8 cellular contexts compared by ENCODE assay signal in the genomic region with DNA sequence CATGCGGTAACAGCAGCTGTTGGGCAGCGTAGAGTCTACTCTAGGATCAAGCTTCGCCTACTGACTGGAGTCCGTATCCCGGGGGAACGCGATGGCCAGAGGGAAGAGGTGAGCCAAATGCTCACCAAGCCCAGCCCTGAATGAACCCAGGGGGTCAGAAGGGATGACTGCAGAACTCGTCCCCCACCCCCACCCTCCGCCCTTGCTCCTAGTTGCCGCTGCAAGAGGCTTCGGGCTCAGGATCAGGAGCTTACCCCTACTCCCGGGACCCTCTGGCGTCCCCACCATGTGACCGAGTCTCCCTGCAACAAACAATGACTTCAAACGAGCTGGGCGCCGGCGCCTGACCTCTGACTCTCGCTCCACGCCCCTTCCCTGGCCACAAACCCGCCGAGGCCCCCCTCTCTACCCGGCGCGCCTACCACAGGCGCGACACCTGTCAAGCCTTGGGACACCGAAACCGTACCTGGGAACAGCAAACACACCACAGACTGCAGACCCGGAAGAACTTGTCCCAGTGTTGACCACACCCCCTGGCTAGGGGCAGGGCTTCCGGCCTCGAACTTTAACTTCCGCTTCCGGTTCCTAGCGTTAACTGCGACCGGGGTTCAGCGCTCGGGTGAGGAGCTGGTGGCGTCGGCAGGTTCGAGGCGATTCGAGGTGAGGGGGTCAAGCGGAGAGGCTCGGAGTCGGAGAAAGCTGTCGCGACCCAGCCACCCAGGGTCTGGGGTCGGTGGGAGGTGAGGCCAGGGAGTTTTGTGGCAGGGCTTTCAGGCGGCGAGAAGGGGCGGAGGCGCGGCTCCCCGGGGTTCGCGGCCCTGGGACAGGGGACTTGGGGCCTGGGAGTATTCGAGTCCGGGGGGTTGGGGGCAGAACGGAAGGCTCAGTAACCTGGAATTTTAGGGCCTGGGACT. TPM values are rescaled to one million over a fixed set of nuclear protein-coding genes. Genes with fewer than 3 reads are reported as not detected.
DNase-seq lines count a peak whose midpoint lies in the region; ATAC-seq, FAIRE-seq and TF ChIP-seq lines count a peak whose summit lies in the region.

A gene (plus strand): TSS at position 594 of the 914 bp plus-strand sequence. CDS start 420 bp downstream, outside the sequence.

- WGBS in adipose tissue, 3 donors, result 0 to 1% (median 0%) methylated on average over 61 of the region's 61 CpGs
- WGBS in trophoblast cell (ENCODE audit: extremely low coverage, insufficient coverage, insufficient read length), result no CpG with 5 or more reads among the region's 61 CpGs
- 0 to 1% methylated on average over 31 to 54 of the region's 61 CpGs for WGBS in tibial nerve, 2 donors

- H3K79me1 ChIP-seq in trophoblast cell (ENCODE audit: low read length), result peaks cover 4% of the 10 kb centered on the region

- H3K36me3 ChIP-seq in trophoblast cell (ENCODE audit: control insufficient read depth in 1 of 2, insufficient read depth in 2 of 2, low read length in 2 of 2) (peaks cover 9 to 11% of the 10 kb centered on the region in 2 experiments), tibial nerve (peaks cover 0 to 28% (median 0%) of the 10 kb centered on the region in 3 donors)

- peaks cover 21 to 35% (median 31%) of the 10 kb centered on the region in 3 donors for H3K4me1 Mint-ChIP-seq in T-cell

- H3K4me1 ChIP-seq in trophoblast cell (ENCODE audit: control insufficient read depth in 1 of 2, insufficient read depth in 2 of 2, low read length in 2 of 2), result peaks cover 8 to 9% of the 10 kb centered on the region in 2 experiments
- peaks cover 0 to 32% (median 23%) of the 10 kb centered on the region in 4 donors for H3K4me1 ChIP-seq in tibial nerve

- H4K91ac ChIP-seq in trophoblast cell (ENCODE audit: low read depth, low read length), result peak within 1 kb of the TSS; percentile 79

- H3K4ac ChIP-seq in trophoblast cell (ENCODE audit: low read depth, low read length), result peak within 1 kb of the TSS; percentile 63

- peak within 1 kb of the TSS; percentile 79 for H2AFZ ChIP-seq in trophoblast cell (ENCODE audit: insufficient read depth, low read length, poor library complexity)

- H3K27ac ChIP-seq in adipose tissue (ENCODE audit: low read depth, low read length), result no peak within 1 kb of the TSS
- H3K27ac ChIP-seq in trophoblast cell (ENCODE audit: low read depth, low read length), result peak within 1 kb of the TSS; percentile 14
- peak within 1 kb of the TSS in 3 of 4 donors; percentile 80 to 86 (median 86) for H3K27ac ChIP-seq in tibial nerve

- no peak within 1 kb of the TSS for H2BK5ac ChIP-seq in trophoblast cell (ENCODE audit: low read depth, low read length, poor library complexity)

- H3K4me2 ChIP-seq in trophoblast cell (ENCODE audit: low read length), result peak within 1 kb of the TSS; percentile 91

- peaks cover 8% of the 10 kb centered on the region for H3K79me2 ChIP-seq in trophoblast cell (ENCODE audit: control insufficient read depth, insufficient read depth, low read length, poor library complexity)

- H3K27me3 Mint-ChIP-seq in T-cell, result no peaks in the 10 kb centered on the region

- H2BK120ac ChIP-seq in trophoblast cell (ENCODE audit: insufficient read depth, low read length, poor library complexity), result no peak within 1 kb of the TSS

- H3K23ac ChIP-seq in trophoblast cell (ENCODE audit: low read length), result no peak within 1 kb of the TSS

- H3K27me3 ChIP-seq in trophoblast cell (ENCODE audit: insufficient read depth, low read length) (no peaks in the 10 kb centered on the region), tibial nerve (no peaks in the 10 kb centered on the region)

- peak within 1 kb of the TSS; percentile 34 for H2AK5ac ChIP-seq in trophoblast cell (ENCODE audit: low read length)

- H3K4me3 ChIP-seq in trophoblast cell (ENCODE audit: low read depth, low read length), result peak within 1 kb of the TSS; percentile 86
- H3K4me3 ChIP-seq in tibial nerve, result peak within 1 kb of the TSS; percentile 68 to 95 (median 79)

- H3K36me3 Mint-ChIP-seq in T-cell, result peaks cover 16% of the 10 kb centered on the region

- POLR2A ChIA-PET in T-cell (lab: Charles Lee), result no interaction called here

- ATAC-seq in HG02852 (IDR thresholded peaks at IDR 0.05; ENCODE audit: unreplicated experiment) (peak; percentile 87), T-cell (replicated peaks in 1 of 4) (peak; percentile 93 to 98 (median 96))

- peak within 1 kb of the TSS; percentile 83 for H3K14ac ChIP-seq in trophoblast cell (ENCODE audit: low read length)

- TF ChIP-seq POLR2A in GM12892 (IDR thresholded peaks at IDR 0.05; ENCODE audit: low read depth, low read length), result peak; percentile 95
- peak; percentile 5 to 84 for TF ChIP-seq POLR2A in tibial nerve (IDR thresholded peaks at IDR 0.05)

- intact Hi-C loops in cardiac septum (cut with DNase I), result no loop called here

- peak within 1 kb of the TSS; percentile 95 to 99 for H3K27ac Mint-ChIP-seq in T-cell

- peak; percentile 80 to 96 for TF ChIP-seq EP300 in tibial nerve (IDR thresholded peaks at IDR 0.05)

- CTCF ChIA-PET in T-cell (lab: Charles Lee), result interaction anchor here (0.5 to 0.7 kb wide), 3 partner anchors 279 to 1709 kb away, joined by 3 read pairs; no protein-coding TSS in a partner anchor

- peak within 1 kb of the TSS; percentile 73 for H4K12ac ChIP-seq in trophoblast cell (ENCODE audit: low read depth, low read length)

- DNase-seq in GM12892 (ENCODE audit: insufficient read length), result peak; percentile 97
- peak; percentile 86 for DNase-seq in NCI-H146 (lab: John Stamatoyannopoulos, UW)
- peak; percentile 79 to 91 (median 87) for DNase-seq in T-cell
- peak; percentile 95 for DNase-seq in cardiac septum (ENCODE audit: low spot score)
- DNase-seq in trophoblast cell, result peak; percentile 77 to 91
- DNase-seq in tibial nerve (ENCODE audit: low spot score in 2 of 2), result peak; percentile 72 to 85

- peak within 1 kb of the TSS; percentile 96 for H4K8ac ChIP-seq in trophoblast cell (ENCODE audit: low read depth, low read length)

- peak; percentile 99 for FAIRE-seq in GM12892 (lab: Jason Lieb, UNC)

- peak within 1 kb of the TSS; percentile 73 for H3K9ac ChIP-seq in trophoblast cell (ENCODE audit: low read length)

- TF ChIP-seq CTCF in tibial nerve (IDR thresholded peaks at IDR 0.05), result peak in 1 of 5 experiments; percentile 15

- H3K9me3 ChIP-seq in trophoblast cell (ENCODE audit: insufficient read depth, low read depth, low read length), result no peaks in the 10 kb centered on the region
- H3K9me3 ChIP-seq in tibial nerve, result no peaks in the 10 kb centered on the region

- no peaks in the 10 kb centered on the region for H3K9me3 Mint-ChIP-seq in T-cell

- H3K4me3 Mint-ChIP-seq in T-cell, result peak within 1 kb of the TSS; percentile 99 to 100 (median 100)

- no peak within 1 kb of the TSS for H2BK12ac ChIP-seq in trophoblast cell (ENCODE audit: low read length)

- peak within 1 kb of the TSS; percentile 68 for H3K18ac ChIP-seq in trophoblast cell (ENCODE audit: low read length)

RNA-seq across cellular contexts. Expression of the gene that starts here (rescaled TPM):
- 775 TPM for polyA plus RNA-seq in GM12892 (2012; ENCODE audit: missing spikeins)
- total RNA-seq in T-cell (100 to 1,000 TPM; 205 to 228 (median 215) TPM), cardiac septum (422 TPM), tibial nerve (100 to 1,000 TPM; 349 to 599 (median 515) TPM)
- 100 to 1,000 TPM; 276 to 718 (median 639) TPM for polyA plus RNA-seq in adipose tissue
- 314 and 343 TPM in 2 replicates for polyA plus RNA-seq in trophoblast cell (2013)
